In genomic region chr17:30477083-30477757, GRCh38 we compare ENCODE assay signal across 8 cellular contexts. TPM values are rescaled to one million over a fixed set of nuclear protein-coding genes. Genes with fewer than 3 reads are reported as not detected.
DNase-seq lines count a peak whose midpoint lies in the region; ATAC-seq and TF ChIP-seq lines count a peak whose summit lies in the region.

TSS of gene GOSR1 (plus strand) at chr17:30477408. CDS start at chr17:30477434, 26 bp downstream.

- H3K4me3 ChIP-seq in PC-9 = peak within 1 kb of the TSS; percentile 98
- peak within 1 kb of the TSS; percentile 67 for H3K4me3 ChIP-seq in epithelial cell of proximal tubule (ENCODE audit: low read depth, low read length)

- H3K36me3 ChIP-seq in PC-9 (ENCODE audit: low read depth) = peaks cover 17% of the 10 kb centered on the region; the same call in 1 of the 2 replicates

- H3K27me3 ChIP-seq in PC-9 (ENCODE audit: insufficient read depth, low read depth) = no peaks in the 10 kb centered on the region

- H3K27ac ChIP-seq in PC-9 = peak within 1 kb of the TSS; percentile 45; the same call in 1 of the 2 replicates

- TF ChIP-seq EP300 in Ishikawa (IDR thresholded peaks at IDR 0.05; ENCODE audit: borderline replicate concordance) = no peak

- intact Hi-C loops in PC-9 (cut with micrococcal nuclease; ENCODE audit: unreplicated experiment) = loop anchor here (1.0 to 10.0 kb wide), 3 partner anchors 137 to 362 kb away; partner anchors contain the start of gene NSRP1

- H3K9me2 ChIP-seq in PC-9 (ENCODE audit: insufficient read depth) = no peaks in the 10 kb centered on the region

- no peaks in the 10 kb centered on the region for H3K9me3 ChIP-seq in PC-9 (ENCODE audit: insufficient read depth, low read depth)

- no peaks in the 10 kb centered on the region for H4K20me1 ChIP-seq in PC-9 (ENCODE audit: insufficient read depth)

- peak within 1 kb of the TSS; percentile 95 for H3K4me2 ChIP-seq in PC-9

- TF ChIP-seq CTCF in PC-9 (conservative IDR thresholded peaks at IDR 0.05) = peak; percentile 78
- peak; percentile 75 for TF ChIP-seq CTCF in epithelial cell of proximal tubule (conservative IDR thresholded peaks at IDR 0.05; ENCODE audit: low read depth, low read length)

- POLR2A ChIA-PET in PC-9 (lab: Charles Lee; ENCODE audit: unreplicated experiment) = interaction anchor here (0.5 to 0.9 kb wide), 5 partner anchors 40 to 546 kb away, joined by 3 to 8 read pairs (median 5); partner anchors contain the start of genes CRLF3 and RNF135

- H3K79me2 ChIP-seq in PC-9 (ENCODE audit: low read depth) = peaks cover 22% of the 10 kb centered on the region

- CTCF ChIA-PET in PC-9 (lab: Charles Lee) = interaction anchor here (0.7 to 2.1 kb wide), 4 partner anchors 133 to 233 kb away, joined by 3 to 10 read pairs (median 4); no protein-coding TSS in a partner anchor

- TF ChIP-seq RAD21 in Ishikawa (IDR thresholded peaks at IDR 0.05; ENCODE audit: low read depth) = peak; percentile 39

- peak; percentile 96 for DNase-seq in DMS53 (lab: John Stamatoyannopoulos, UW)
- DNase-seq in PC-9 = peak; percentile 86
- peak; percentile 87 for DNase-seq in activated T-cell treated with anti-CD3 and anti-CD28 coated beads, Interleukin-2, amount 50 U/mL, for 1 hour
- peak; percentile 60 for DNase-seq in epithelial cell of proximal tubule (ENCODE audit: low read depth)
- peak; percentile 96 for DNase-seq in mucosa of gallbladder (ENCODE audit: low spot score)
- DNase-seq in stimulated activated CD8-positive, alpha-beta memory T cell treated with anti-CD3 and anti-CD28 coated beads, Interleukin-4, amount 100 ng/mL, for 4 hours (ENCODE audit: low read depth in 2 of 2, low spot score in 1 of 2) = peak; percentile 82

- H3K4me1 ChIP-seq in PC-9 (replicated peaks; ENCODE audit: insufficient read depth) = peaks cover 11% of the 10 kb centered on the region

- peaks cover 12% of the 10 kb centered on the region; the same call in 1 of the 2 replicates for H3F3A ChIP-seq in PC-9 (ENCODE audit: insufficient read depth, low read depth)

- ATAC-seq in GM21529 (IDR thresholded peaks at IDR 0.05; ENCODE audit: unreplicated experiment) = peak; percentile 94

- H2AFZ ChIP-seq in PC-9 = peak within 1 kb of the TSS; percentile 97

- no TSS peak for BruUV-seq in PC-9 (replicated peaks; lab: Mats Ljungman, UMichigan)

TF ChIP-seq in Ishikawa, 13 proteins besides CTCF, POLR2A, EP300 and RAD21:
- TF ChIP-seq TEAD4 (IDR thresholded peaks at IDR 0.05) (no peak), CREB1 (IDR thresholded peaks at IDR 0.05; ENCODE audit: low read depth) (peak; percentile 67), TCF12 (IDR thresholded peaks at IDR 0.05; ENCODE audit: low read depth) (peak; percentile 62), CEBPB (IDR thresholded peaks at IDR 0.05) (no peak), TAF1 (IDR thresholded peaks at IDR 0.05; ENCODE audit: low read depth) (peak; percentile 100), YY1 (IDR thresholded peaks at IDR 0.05; ENCODE audit: low read depth) (peak; percentile 98), ZBTB7A (IDR thresholded peaks at IDR 0.05; ENCODE audit: low read depth) (no peak; the same call in 1 of the 2 replicates), REST (IDR thresholded peaks at IDR 0.05; ENCODE audit: low read depth) (peak; percentile 9; the same call in 1 of the 2 replicates), USF1 (IDR thresholded peaks at IDR 0.05) (peak; percentile 35; the same call in 1 of the 2 replicates), FOXM1 (IDR thresholded peaks at IDR 0.05; ENCODE audit: borderline replicate concordance, low read depth) (no peak), NFIC (IDR thresholded peaks at IDR 0.05) (no peak), EGR1 (IDR thresholded peaks at IDR 0.05) (no peak), MAX (IDR thresholded peaks at IDR 0.05) (peak; percentile 82)

RNA-seq across cellular contexts. Expression of gene GOSR1, which starts in this region (rescaled TPM):
- total RNA-seq in PC-9 (2021) (30.1 and 43.7 TPM in 2 replicates), epithelial cell of proximal tubule (23.9 and 26.1 TPM in 2 replicates), mucosa of gallbladder (44.6 TPM)

Comparison
In these comparisons a context has a peak if more than half of its experiments do, and no peak if none do; other contexts are left out.
1. Peak in every context shown above with its lines: DNase-seq, ATAC-seq, H3K4me3 ChIP-seq and H3K27ac ChIP-seq.